Comparison of ENCODE assay signal across 30 cellular contexts in genomic region chr15:75070674-75071073, GRCh38. TPM values are rescaled to one million over a fixed set of nuclear protein-coding genes. Genes with fewer than 3 reads are reported as not detected.
DNase-seq lines count a peak whose midpoint lies in the region; ATAC-seq lines count a peak whose summit lies in the region.
"Had no signal": no experiment of that assay in that cellular context is flagged by ENCODE, and none has a peak within 500 bp of the region (broad histone marks: within the 10 kb centered on the region; RNA-seq: fewer than 3 reads in every experiment).

No MANE protein-coding gene starts in this region.

- intact Hi-C loops in activated T-helper 1 cell treated with anti-CD3 and anti-CD28 coated beads, Interleukin-12 subunit alpha, Interleukin-12 subunit beta, Interleukin-2, Interleukin-4 antibody, amounts not matched to agents 30 ng/mL and 10 ng/mL and 1 ng/mL, durations not matched to agents 14 hours and 24 hours and 36 hours (cut with micrococcal nuclease), result no loop called here

- H3K4me2 ChIP-seq in neuronal stem cell (ENCODE audit: insufficient read depth, low read length, poor library complexity, severe bottlenecking), result no peak overlapping the region
- H3K4me2 ChIP-seq: SK-N-SH had no signal

- ATAC-seq in GM21367 (IDR thresholded peaks at IDR 0.05; ENCODE audit: unreplicated experiment), result no peak
- ATAC-seq: GM12878, HepG2, PC-3 had no signal

- no peak for DNase-seq in activated CD4-positive, alpha-beta T cell treated with anti-CD3 and anti-CD28 coated beads, Interleukin-2, amount 10 ng/mL, durations not matched to agents 7 days and 5 days
- no peak for DNase-seq in activated CD4-positive, alpha-beta T cell treated with anti-CD3 and anti-CD28 coated beads for 48 hours
- no peak for DNase-seq in activated T-helper 1 cell treated with anti-CD3 and anti-CD28 coated beads, Interleukin-12 subunit alpha, Interleukin-12 subunit beta, Interleukin-2, Interleukin-4 antibody, amounts not matched to agents 30 ng/mL and 10 ng/mL and 1 ng/mL, durations not matched to agents 14 hours and 24 hours and 36 hours (ENCODE audit: low spot score)
- no peak for DNase-seq in neuronal stem cell (ENCODE audit: low spot score)
- DNase-seq in NCI-H526 (lab: John Stamatoyannopoulos, UW), result no peak
- DNase-seq in hepatic stellate cell (ENCODE audit: low spot score), result no peak
- DNase-seq in COLO668 (lab: John Stamatoyannopoulos, UW; ENCODE audit: unreplicated experiment), result no peak
- DNase-seq: Caco-2; CD4-positive, alpha-beta memory T cell; DMS79; EL; GDM1; GM23248; H7; KBM-7; MV-4-11; NCI-H1105; NCI-H1436 treated with DMSO at 0.1 percent for 48 hours; NCI-H187 treated with DMSO at 0.1 percent for 48 hours; NCI-H2171 treated with DMSO at 0.1 percent for 48 hours; NCI-H345; NCI-H524; NCI-H82; NK-92 treated with Interleukin-12 subunit alpha and Interleukin-12 subunit beta, amount 100 ng/mL, for 24 hours; PC-3; SK-N-SH had no signal

- H3K4me1 Mint-ChIP-seq in activated CD4-positive, alpha-beta T cell treated with anti-CD3 and anti-CD28 coated beads, Interleukin-2, amount 10 ng/mL, durations not matched to agents 7 days and 5 days, result peaks cover 48% of the 10 kb centered on the region
- peaks cover 75% of the 10 kb centered on the region for H3K4me1 Mint-ChIP-seq in activated T-helper 1 cell treated with anti-CD3 and anti-CD28 coated beads, Interleukin-12 subunit alpha, Interleukin-12 subunit beta, Interleukin-2, Interleukin-4 antibody, amounts not matched to agents 30 ng/mL and 10 ng/mL and 1 ng/mL, durations not matched to agents 14 hours and 24 hours and 36 hours (ENCODE audit: low read depth)

- peak overlapping the region; percentile 25 for H3K23ac ChIP-seq in neuronal stem cell (ENCODE audit: low read depth, low read length, poor library complexity)

- no peaks in the 10 kb centered on the region for H3K27me3 Mint-ChIP-seq in activated CD4-positive, alpha-beta T cell treated with anti-CD3 and anti-CD28 coated beads, Interleukin-2, amount 10 ng/mL, durations not matched to agents 7 days and 5 days
- peaks cover 2% of the 10 kb centered on the region for H3K27me3 Mint-ChIP-seq in activated T-helper 1 cell treated with anti-CD3 and anti-CD28 coated beads, Interleukin-12 subunit alpha, Interleukin-12 subunit beta, Interleukin-2, Interleukin-4 antibody, amounts not matched to agents 30 ng/mL and 10 ng/mL and 1 ng/mL, durations not matched to agents 14 hours and 24 hours and 36 hours (ENCODE audit: insufficient read depth)
- H3K27me3 Mint-ChIP-seq: CD4-positive, alpha-beta memory T cell had no signal

- H3K9me3 Mint-ChIP-seq in activated CD4-positive, alpha-beta T cell treated with anti-CD3 and anti-CD28 coated beads, Interleukin-2, amount 10 ng/mL, durations not matched to agents 7 days and 5 days, result peaks cover 14% of the 10 kb centered on the region
- peaks cover 12% of the 10 kb centered on the region for H3K9me3 Mint-ChIP-seq in activated T-helper 1 cell treated with anti-CD3 and anti-CD28 coated beads, Interleukin-12 subunit alpha, Interleukin-12 subunit beta, Interleukin-2, Interleukin-4 antibody, amounts not matched to agents 30 ng/mL and 10 ng/mL and 1 ng/mL, durations not matched to agents 14 hours and 24 hours and 36 hours

- no peak overlapping the region for H2BK12ac ChIP-seq in neuronal stem cell (ENCODE audit: low read length)

- H2BK15ac ChIP-seq in neuronal stem cell (ENCODE audit: low read length), result no peak overlapping the region

- H3K36me3 Mint-ChIP-seq in activated CD4-positive, alpha-beta T cell treated with anti-CD3 and anti-CD28 coated beads, Interleukin-2, amount 10 ng/mL, durations not matched to agents 7 days and 5 days (ENCODE audit: low read depth), result peaks cover 37% of the 10 kb centered on the region
- peaks cover 30% of the 10 kb centered on the region for H3K36me3 Mint-ChIP-seq in activated T-helper 1 cell treated with anti-CD3 and anti-CD28 coated beads, Interleukin-12 subunit alpha, Interleukin-12 subunit beta, Interleukin-2, Interleukin-4 antibody, amounts not matched to agents 30 ng/mL and 10 ng/mL and 1 ng/mL, durations not matched to agents 14 hours and 24 hours and 36 hours (ENCODE audit: low read depth)

- no peak overlapping the region for H2AFZ ChIP-seq in neuronal stem cell (ENCODE audit: low read length)
- H2AFZ ChIP-seq: GM23248 had no signal

- no CpG with 5 or more reads among the region's 4 CpGs for WGBS in neuronal stem cell (ENCODE audit: extremely low coverage in 2 of 2, insufficient read length in 2 of 2, insufficient replicate concordance in 1 of 2), 2 donors

- no peak overlapping the region for H3K9ac ChIP-seq in neuronal stem cell (ENCODE audit: low read depth, low read length, poor library complexity)
- H3K9ac ChIP-seq: BLaER1 treated with 17β-estradiol and CSF1 and Interleukin-3, amounts not matched to agents 10 nM and 100 nM; GM23248; SK-N-SH had no signal

- no peak overlapping the region for H2AK5ac ChIP-seq in neuronal stem cell (ENCODE audit: low read depth, low read length)

- no peak overlapping the region for H4K8ac ChIP-seq in neuronal stem cell (ENCODE audit: low read depth, low read length)

- H2BK5ac ChIP-seq in neuronal stem cell (ENCODE audit: low read length), result no peak overlapping the region

- H4K91ac ChIP-seq in neuronal stem cell (ENCODE audit: low read depth, low read length, poor library complexity), result no peak overlapping the region

- H3K27ac ChIP-seq in neuronal stem cell (replicated peaks; ENCODE audit: low read length), result no peak overlapping the region
- H3K27ac ChIP-seq: GM23248 had no signal

- CTCF ChIA-PET in activated CD4-positive, alpha-beta T cell treated with anti-CD3 and anti-CD28 coated beads, Interleukin-2, amount 10 ng/mL, durations not matched to agents 7 days and 5 days (lab: Charles Lee), result interaction anchor here (1.2 to 1.4 kb wide), 2 partner anchors 58 to 131 kb away, joined by 3 to 4 read pairs; partner anchors contain the start of gene C15orf39

- H3K14ac ChIP-seq in neuronal stem cell (ENCODE audit: low read length), result no peak overlapping the region

- H3K79me1 ChIP-seq in neuronal stem cell (ENCODE audit: low read depth, low read length), result no peaks in the 10 kb centered on the region

- no peak overlapping the region for H3K4me3 Mint-ChIP-seq in activated CD4-positive, alpha-beta T cell treated with anti-CD3 and anti-CD28 coated beads, Interleukin-2, amount 10 ng/mL, durations not matched to agents 7 days and 5 days
- no peak overlapping the region for H3K4me3 Mint-ChIP-seq in activated T-helper 1 cell treated with anti-CD3 and anti-CD28 coated beads, Interleukin-12 subunit alpha, Interleukin-12 subunit beta, Interleukin-2, Interleukin-4 antibody, amounts not matched to agents 30 ng/mL and 10 ng/mL and 1 ng/mL, durations not matched to agents 14 hours and 24 hours and 36 hours
- H3K4me3 Mint-ChIP-seq: CD4-positive, alpha-beta memory T cell had no signal

- H3K4me3 ChIP-seq in neuronal stem cell (ENCODE audit: low read length in 2 of 2), result no peak overlapping the region
- H3K4me3 ChIP-seq: BLaER1 treated with 17β-estradiol and CSF1 and Interleukin-3, amounts not matched to agents 10 nM and 100 nM; GM12878; GM23248 had no signal

- H2BK120ac ChIP-seq in neuronal stem cell (ENCODE audit: low read depth, low read length), result no peak overlapping the region

- POLR2A ChIA-PET in activated CD4-positive, alpha-beta T cell treated with anti-CD3 and anti-CD28 coated beads, Interleukin-2, amount 10 ng/mL, durations not matched to agents 7 days and 5 days (lab: Charles Lee), result no interaction called here

- H3K27ac Mint-ChIP-seq in activated CD4-positive, alpha-beta T cell treated with anti-CD3 and anti-CD28 coated beads, Interleukin-2, amount 10 ng/mL, durations not matched to agents 7 days and 5 days, result peak overlapping the region; percentile 54
- H3K27ac Mint-ChIP-seq in activated T-helper 1 cell treated with anti-CD3 and anti-CD28 coated beads, Interleukin-12 subunit alpha, Interleukin-12 subunit beta, Interleukin-2, Interleukin-4 antibody, amounts not matched to agents 30 ng/mL and 10 ng/mL and 1 ng/mL, durations not matched to agents 14 hours and 24 hours and 36 hours, result peak overlapping the region; percentile 32

- no peak overlapping the region for H3K4ac ChIP-seq in neuronal stem cell (ENCODE audit: low read length)

- no peaks in the 10 kb centered on the region for H3K27me3 ChIP-seq in neuronal stem cell (ENCODE audit: control insufficient read depth in 3 of 3, insufficient read depth in 3 of 3, low read depth in 1 of 3, low read length in 3 of 3)
- H3K27me3 ChIP-seq: BLaER1 treated with 17β-estradiol and CSF1 and Interleukin-3, amounts not matched to agents 10 nM and 100 nM had no signal

- peaks cover 0 to 7% of the 10 kb centered on the region in 2 donors for H3K4me1 ChIP-seq in neuronal stem cell (ENCODE audit: control insufficient read depth in 2 of 2, insufficient read depth in 1 of 2, low read depth in 1 of 2, low read length in 2 of 2)

- no peaks in the 10 kb centered on the region for H3K36me3 ChIP-seq in neuronal stem cell (replicated peaks in 1 of 2; ENCODE audit: control insufficient read depth in 2 of 2, insufficient read depth in 2 of 2, low read length in 2 of 2)

- peaks cover 2 to 5% of the 10 kb centered on the region in 2 donors for H3K9me3 ChIP-seq in neuronal stem cell (replicated peaks in 1 of 2; ENCODE audit: control insufficient read depth in 2 of 2, insufficient read depth in 1 of 2, low read depth in 1 of 2, low read length in 2 of 2)
- H3K9me3 ChIP-seq: SK-N-SH had no signal

- no peak overlapping the region for H3K18ac ChIP-seq in neuronal stem cell (ENCODE audit: low read length)

RNA-seq across cellular contexts. Expression of gene PPCDC, which starts 47.3 kb away (rescaled TPM):
- total RNA-seq in activated CD4-positive, alpha-beta T cell treated with anti-CD3 and anti-CD28 coated beads, Interleukin-2, amount 10 ng/mL, durations not matched to agents 7 days and 5 days, result 10 to 100 TPM; 19.6 to 20.7 TPM
- 25.0 and 27.1 TPM in 2 replicates for total RNA-seq in activated T-helper 1 cell treated with anti-CD3 and anti-CD28 coated beads, Interleukin-12 subunit alpha, Interleukin-12 subunit beta, Interleukin-2, Interleukin-4 antibody, amounts not matched to agents 30 ng/mL and 10 ng/mL and 1 ng/mL, durations not matched to agents 14 hours and 24 hours and 36 hours
- polyA plus RNA-seq in neuronal stem cell (2013, experiment 1 of 2), result 6.1 TPM
- polyA plus RNA-seq in neuronal stem cell (2013, experiment 2 of 2), result 6.0 TPM
